In the genomic region with DNA sequence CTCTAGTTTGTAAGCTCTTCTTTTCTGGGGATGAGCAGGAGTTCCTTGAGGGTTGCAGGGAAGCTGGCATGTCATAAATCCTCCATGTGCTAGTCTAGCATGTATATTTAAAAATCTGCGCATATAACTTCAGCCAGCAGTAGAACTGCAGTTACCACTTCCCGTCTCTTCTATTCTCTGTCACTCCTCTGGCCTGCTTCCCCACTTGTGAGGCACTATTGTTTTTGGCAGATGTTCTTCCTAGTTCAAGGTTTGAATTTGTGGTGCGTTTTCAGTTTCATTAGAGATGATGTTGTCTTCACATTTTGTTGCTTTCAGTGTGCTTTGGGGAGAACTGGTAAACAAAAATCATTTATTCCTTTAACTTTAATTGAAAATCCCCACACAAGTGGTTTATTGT, we compare ENCODE assay signal across 19 cellular contexts.
DNase-seq lines count a peak whose midpoint lies in the region; ATAC-seq and TF ChIP-seq lines count a peak whose summit lies in the region.
"Had no signal": no experiment of that assay in that cellular context is flagged by ENCODE, and none has a peak within 500 bp of the region (broad histone marks: within the 10 kb centered on the region; RNA-seq: fewer than 3 reads in every experiment).

No MANE protein-coding gene starts in this region.

- H3K4ac ChIP-seq in mesenchymal stem cell (ENCODE audit: low read depth in 1 of 2, low read length in 2 of 2): no peak overlapping the region

- no peak overlapping the region for H4K91ac ChIP-seq in mesenchymal stem cell (ENCODE audit: low read length)

- H3K4me3 Mint-ChIP-seq in GM23338: no peak overlapping the region
- H3K4me3 Mint-ChIP-seq in nephron: no peak overlapping the region
- H3K4me3 Mint-ChIP-seq: activated CD4-positive, alpha-beta T cell treated with anti-CD3 and anti-CD28 coated beads, Interleukin-2, amount 10 ng/mL, durations not matched to agents 24 days and 14 days; mesothelial cell of epicardium; stimulated activated naive CD8-positive, alpha-beta T cell treated with anti-CD3 and anti-CD28 coated beads, Interleukin-15, Interleukin-2, amounts not matched to agents 100 ng/mL and 50 ng/mL, for 24 hours had no signal

- H3K27ac ChIP-seq in GM23338 (ENCODE audit: low read depth) (no peak overlapping the region), KMS-11 (peak overlapping the region; percentile 11; the same call in 1 of the 2 replicates), mesenchymal stem cell (ENCODE audit: low read length, poor library complexity, severe bottlenecking) (no peak overlapping the region), ovary (no peak overlapping the region)
- H3K27ac ChIP-seq: SK-N-MC, upper lobe of left lung had no signal

- no peak overlapping the region for H3K4me3 ChIP-seq in GM23338
- H3K4me3 ChIP-seq in KMS-11 (IDR thresholded peaks at IDR 0.05; ENCODE audit: insufficient read depth, low read depth, low read length): no peak overlapping the region
- no peak overlapping the region for H3K4me3 ChIP-seq in mesenchymal stem cell (ENCODE audit: insufficient read depth in 1 of 2, low read depth in 1 of 2, low read length in 2 of 2)
- no peak overlapping the region for H3K4me3 ChIP-seq in ovary
- H3K4me3 ChIP-seq: SK-N-MC, upper lobe of left lung had no signal

- intact Hi-C loops in ovary (cut with DNase I): no loop called here

- DNase-seq in GM23338 (ENCODE audit: low spot score) (no peak), amygdala (lab: John Stamatoyannopoulos, UW) (no peak), mesenchymal stem cell (no peak), ovary (no peak), LoVo (ENCODE audit: low spot score) (no peak)
- DNase-seq: activated CD4-positive, alpha-beta T cell treated with anti-CD3 and anti-CD28 coated beads, Interleukin-2, amount 10 ng/mL, durations not matched to agents 24 days and 14 days; activated naive CD4-positive, alpha-beta T cell treated with Interleukin-2 at 50 U/mL for 16 hours; AML-193; aorta; GF-D8; hippocampal formation; NCI-H748 treated with DMSO at 0.1 percent for 48 hours; upper lobe of left lung had no signal

- H3K27ac Mint-ChIP-seq in GM23338: no peak overlapping the region
- H3K27ac Mint-ChIP-seq in nephron: peak overlapping the region in 2 of 3 experiments; percentile 18 to 25
- H3K27ac Mint-ChIP-seq: activated CD4-positive, alpha-beta T cell treated with anti-CD3 and anti-CD28 coated beads, Interleukin-2, amount 10 ng/mL, durations not matched to agents 24 days and 14 days; mesothelial cell of epicardium; stimulated activated naive CD8-positive, alpha-beta T cell treated with anti-CD3 and anti-CD28 coated beads, Interleukin-15, Interleukin-2, amounts not matched to agents 100 ng/mL and 50 ng/mL, for 24 hours had no signal

- no peaks in the 10 kb centered on the region for H3K36me3 Mint-ChIP-seq in GM23338 (ENCODE audit: low read depth)
- no peaks in the 10 kb centered on the region for H3K36me3 Mint-ChIP-seq in nephron (ENCODE audit: low read depth)
- H3K36me3 Mint-ChIP-seq: mesothelial cell of epicardium had no signal

- H2AFZ ChIP-seq in GM23338: peak overlapping the region; percentile 2; the same call in 1 of the 2 replicates
- H2AFZ ChIP-seq in KMS-11 (ENCODE audit: low read depth): peak overlapping the region; percentile 23
- H2AFZ ChIP-seq in mesenchymal stem cell (ENCODE audit: low read depth, low read length): no peak overlapping the region

- no peaks in the 10 kb centered on the region; the same call in 2 of the 3 replicates for H3K4me1 Mint-ChIP-seq in GM23338
- H3K4me1 Mint-ChIP-seq in nephron: peaks cover 10% of the 10 kb centered on the region
- H3K4me1 Mint-ChIP-seq: activated CD4-positive, alpha-beta T cell treated with anti-CD3 and anti-CD28 coated beads, Interleukin-2, amount 10 ng/mL, durations not matched to agents 24 days and 14 days had no signal

- H3K4me2 ChIP-seq in GM23338: no peak overlapping the region
- no peak overlapping the region; the same call in 1 of the 2 replicates for H3K4me2 ChIP-seq in KMS-11
- no peak overlapping the region for H3K4me2 ChIP-seq in mesenchymal stem cell (ENCODE audit: low read length, poor library complexity, severe bottlenecking)

- no peak overlapping the region for H2BK120ac ChIP-seq in mesenchymal stem cell (ENCODE audit: low read depth, low read length)

- no peaks in the 10 kb centered on the region for H3K79me1 ChIP-seq in mesenchymal stem cell (replicated peaks; ENCODE audit: low read length, poor library complexity, severe bottlenecking)

- H3K4me1 ChIP-seq in GM23338 (ENCODE audit: insufficient read depth): no peaks in the 10 kb centered on the region
- H3K4me1 ChIP-seq in KMS-11 (ENCODE audit: low read depth, poor library complexity, severe bottlenecking): peaks cover 13% of the 10 kb centered on the region
- no peaks in the 10 kb centered on the region for H3K4me1 ChIP-seq in mesenchymal stem cell (ENCODE audit: control insufficient read depth, insufficient read depth, low read depth, low read length)
- no peaks in the 10 kb centered on the region for H3K4me1 ChIP-seq in ovary (ENCODE audit: insufficient read depth)
- H3K4me1 ChIP-seq: upper lobe of left lung had no signal

- no peaks in the 10 kb centered on the region for H3K36me3 ChIP-seq in GM23338 (ENCODE audit: insufficient read depth)
- H3K36me3 ChIP-seq in KMS-11 (ENCODE audit: insufficient read depth): no peaks in the 10 kb centered on the region
- H3K36me3 ChIP-seq in mesenchymal stem cell (ENCODE audit: control insufficient read depth in 1 of 2, insufficient read depth in 2 of 2, low read depth in 1 of 2, low read length in 2 of 2): no peaks in the 10 kb centered on the region
- no peaks in the 10 kb centered on the region for H3K36me3 ChIP-seq in ovary
- H3K36me3 ChIP-seq: upper lobe of left lung had no signal

- H3K18ac ChIP-seq in mesenchymal stem cell (ENCODE audit: low read depth in 1 of 2, low read length in 2 of 2): no peak overlapping the region

- H3K9me3 Mint-ChIP-seq in GM23338 (no peaks in the 10 kb centered on the region; the same call in 2 of the 3 replicates), nephron (no peaks in the 10 kb centered on the region)
- H3K9me3 Mint-ChIP-seq: activated CD4-positive, alpha-beta T cell treated with anti-CD3 and anti-CD28 coated beads, Interleukin-2, amount 10 ng/mL, durations not matched to agents 24 days and 14 days; stimulated activated naive CD8-positive, alpha-beta T cell treated with anti-CD3 and anti-CD28 coated beads, Interleukin-15, Interleukin-2, amounts not matched to agents 100 ng/mL and 50 ng/mL, for 24 hours had no signal

- ATAC-seq in GM19324 (IDR thresholded peaks at IDR 0.05; ENCODE audit: low FRiP score, unreplicated experiment): peak; percentile 69
- no peak for ATAC-seq in GM23338

- 60% methylated on average over 1 of the region's 3 CpGs for WGBS in mesenchymal stem cell
- 31 to 58% (median 46%) methylated on average over 3 of the region's 3 CpGs for WGBS in ovary, 3 donors

- H3K23ac ChIP-seq in mesenchymal stem cell (ENCODE audit: low read length in 2 of 2): no peak overlapping the region

- no peaks in the 10 kb centered on the region for H3K27me3 ChIP-seq in GM23338 (ENCODE audit: insufficient read depth)
- H3K27me3 ChIP-seq in KMS-11 (ENCODE audit: insufficient read depth, low read depth): no peaks in the 10 kb centered on the region
- peaks cover 0 to 3% of the 10 kb centered on the region in 2 experiments for H3K27me3 ChIP-seq in mesenchymal stem cell (ENCODE audit: control insufficient read depth in 1 of 2, insufficient read depth in 1 of 2, low read length in 2 of 2)
- no peaks in the 10 kb centered on the region for H3K27me3 ChIP-seq in ovary
- H3K27me3 ChIP-seq: upper lobe of left lung had no signal

- H4K20me1 ChIP-seq in GM23338 (replicated peaks; ENCODE audit: insufficient read depth) (no peaks in the 10 kb centered on the region), KMS-11 (ENCODE audit: insufficient read depth) (no peaks in the 10 kb centered on the region)

- H3K79me2 ChIP-seq in GM23338 (replicated peaks; ENCODE audit: insufficient read depth) (no peaks in the 10 kb centered on the region), KMS-11 (ENCODE audit: insufficient read depth, low read depth) (no peaks in the 10 kb centered on the region)

- H3F3A ChIP-seq in GM23338 (replicated peaks; ENCODE audit: low read depth): no peaks in the 10 kb centered on the region

- H3K9me3 ChIP-seq in mesenchymal stem cell (ENCODE audit: control insufficient read depth, low read length) (no peaks in the 10 kb centered on the region), ovary (no peaks in the 10 kb centered on the region)
- H3K9me3 ChIP-seq: upper lobe of left lung had no signal

- no peak overlapping the region for H3K14ac ChIP-seq in mesenchymal stem cell (ENCODE audit: low read length in 2 of 2)

- H3K27me3 Mint-ChIP-seq in GM23338 (ENCODE audit: insufficient read depth, low read depth, poor library complexity) (no peaks in the 10 kb centered on the region), nephron (ENCODE audit: low read depth) (no peaks in the 10 kb centered on the region)

- H3K9me2 ChIP-seq in GM23338 (ENCODE audit: insufficient read depth): peaks cover 3% of the 10 kb centered on the region; the same call in 1 of the 2 replicates

- no peak for TF ChIP-seq POLR2A in ovary (IDR thresholded peaks at IDR 0.05)

- TF ChIP-seq CTCF in GM23338 (conservative IDR thresholded peaks at IDR 0.05; ENCODE audit: low read depth in 2 of 2) (no peak), KMS-11 (conservative IDR thresholded peaks at IDR 0.05; ENCODE audit: low read depth, low read length) (no peak), nephron (IDR thresholded peaks at IDR 0.05; ENCODE audit: unreplicated experiment in 3 of 3) (no peak), ovary (IDR thresholded peaks at IDR 0.05) (no peak)

- H3K9ac ChIP-seq in KMS-11: no peak overlapping the region
- no peak overlapping the region for H3K9ac ChIP-seq in mesenchymal stem cell (ENCODE audit: low read length)

- H2AK5ac ChIP-seq in mesenchymal stem cell (ENCODE audit: low read length, severe bottlenecking): no peak overlapping the region

- no peak overlapping the region for H2BK5ac ChIP-seq in mesenchymal stem cell (ENCODE audit: low read depth, low read length, poor library complexity, severe bottlenecking)

- no peak overlapping the region for H2BK12ac ChIP-seq in mesenchymal stem cell (ENCODE audit: low read length in 2 of 2)

- TF ChIP-seq EP300 in ovary (IDR thresholded peaks at IDR 0.05): no peak

- H4K8ac ChIP-seq in mesenchymal stem cell (ENCODE audit: low read length): no peak overlapping the region

- H2BK15ac ChIP-seq in mesenchymal stem cell (ENCODE audit: low read depth, poor library complexity, severe bottlenecking): no peak overlapping the region

TF ChIP-seq in GM23338, 12 proteins besides CTCF, POLR2A, EP300 and RAD21 (continues in another document):
- TF ChIP-seq CREB1 (CRISPR knock-in tag; IDR thresholded peaks at IDR 0.05; ENCODE audit: low read depth): no peak
